In genomic region chr4:76898949-76899640, GRCh38 we compare ENCODE assay signal across 13 cellular contexts. TPM values are rescaled to one million over a fixed set of nuclear protein-coding genes. Genes with fewer than 3 reads are reported as not detected.
DNase-seq lines count a peak whose midpoint lies in the region; ATAC-seq, FAIRE-seq and TF ChIP-seq lines count a peak whose summit lies in the region.
"Had no signal": no experiment of that assay in that cellular context is flagged by ENCODE, and none has a peak within 500 bp of the region (broad histone marks: within the 10 kb centered on the region; RNA-seq: fewer than 3 reads in every experiment).

No MANE protein-coding gene starts in this region.

- H3K56ac ChIP-seq in H1 (replicated peaks; ENCODE audit: insufficient read length, low read depth, low read length) = no peak overlapping the region

- H3K9me3 ChIP-seq in MM.1S (replicated peaks; ENCODE audit: insufficient read depth, low read length) (no peaks in the 10 kb centered on the region), H1 (ENCODE audit: insufficient read depth in 2 of 2, low read depth in 1 of 2, low read length in 1 of 2) (no peaks in the 10 kb centered on the region; a peak in 1 of 4 replicates), transverse colon (no peaks in the 10 kb centered on the region), gastroesophageal sphincter (no peaks in the 10 kb centered on the region), small intestine (ENCODE audit: control insufficient read depth, low read depth) (no peaks in the 10 kb centered on the region)
- H3K9me3 ChIP-seq in naive thymus-derived CD4-positive, alpha-beta T cell (ENCODE audit: control insufficient read depth in 2 of 3, low read length in 3 of 3) = no peaks in the 10 kb centered on the region
- H3K9me3 ChIP-seq: MG63, sigmoid colon had no signal

- no peak overlapping the region for H3K27ac ChIP-seq in MM.1S (ENCODE audit: low read length)
- H3K27ac ChIP-seq in H1 (ENCODE audit: low read depth, low read length) = no peak overlapping the region
- no peak overlapping the region for H3K27ac ChIP-seq in naive thymus-derived CD4-positive, alpha-beta T cell (ENCODE audit: low read depth, low read length)
- H3K27ac ChIP-seq in transverse colon = peak overlapping the region in 2 of 4 donors; percentile 89 to 90
- no peak overlapping the region for H3K27ac ChIP-seq in gastroesophageal sphincter
- H3K27ac ChIP-seq in small intestine (ENCODE audit: low read depth in 1 of 2, low read length in 1 of 2) = no peak overlapping the region
- H3K27ac ChIP-seq: sigmoid colon had no signal

- H3K79me2 ChIP-seq in MM.1S (ENCODE audit: low read length) = no peaks in the 10 kb centered on the region
- no peaks in the 10 kb centered on the region for H3K79me2 ChIP-seq in H1 (ENCODE audit: control insufficient read depth in 1 of 2, insufficient read depth in 2 of 2, low read length in 2 of 2)

- peaks cover 12% of the 10 kb centered on the region for H3K27me3 Mint-ChIP-seq in Calu3 (ENCODE audit: unreplicated experiment)
- H3K27me3 Mint-ChIP-seq in naive thymus-derived CD4-positive, alpha-beta T cell = peaks cover 19 to 50% (median 32%) of the 10 kb centered on the region in 5 donors

- no peaks in the 10 kb centered on the region for H3K9me2 ChIP-seq in MM.1S (replicated peaks; ENCODE audit: insufficient read depth, low read length)

- no peak overlapping the region for H3K18ac ChIP-seq in H1 (ENCODE audit: extremely low read depth, low read length)

- H2BK15ac ChIP-seq in H1 (ENCODE audit: low read length) = no peak overlapping the region

- H2BK5ac ChIP-seq in H1 (ENCODE audit: low read depth, low read length) = no peak overlapping the region

- peaks cover 4% of the 10 kb centered on the region; the same call in 1 of the 2 replicates for H3F3A ChIP-seq in MM.1S (ENCODE audit: insufficient read depth, low read length)

- no peaks in the 10 kb centered on the region for H4K20me1 ChIP-seq in MM.1S (ENCODE audit: insufficient read depth, low read length)
- no peaks in the 10 kb centered on the region for H4K20me1 ChIP-seq in H1 (replicated peaks in 1 of 2; ENCODE audit: control insufficient read depth in 1 of 2, insufficient read depth in 2 of 2, low read length in 2 of 2)

- WGBS in H1 (ENCODE audit: extremely low coverage in 1 of 2, insufficient coverage in 1 of 2, insufficient read length in 1 of 2, insufficient replicate concordance in 2 of 2, low coverage in 1 of 2, low lambda C conversion rate in 2 of 2, missing lambda C conversion rate in 1 of 2), 2 experiments = 88% methylated on average over 4 of the region's 4 CpGs; no CpG with 5 or more reads in 1 of the 2 experiments
- WGBS in transverse colon (ENCODE audit: low coverage in 1 of 2), 2 donors = 67 to 73% methylated on average over 4 of the region's 4 CpGs
- WGBS in gastroesophageal sphincter (ENCODE audit: low coverage in 1 of 2), 2 donors = 84 to 100% methylated on average over 4 of the region's 4 CpGs
- 40 to 65% (median 58%) methylated on average over 4 of the region's 4 CpGs for WGBS in small intestine, 3 donors

- no peak overlapping the region for H2AK5ac ChIP-seq in H1 (ENCODE audit: low read depth, low read length)

- H3K14ac ChIP-seq in H1 (ENCODE audit: insufficient read length) = no peak overlapping the region

- H4K8ac ChIP-seq in H1 (ENCODE audit: extremely low read depth, insufficient read depth, low read length) = no peak overlapping the region

- peaks cover 10% of the 10 kb centered on the region for H3K4me1 Mint-ChIP-seq in Calu3 (ENCODE audit: low read depth, unreplicated experiment)
- peaks cover 5 to 13% (median 10%) of the 10 kb centered on the region in 7 donors for H3K4me1 Mint-ChIP-seq in naive thymus-derived CD4-positive, alpha-beta T cell

- POLR2A ChIA-PET in H1 (lab: Charles Lee; ENCODE audit: partially characterized antibody) = no interaction called here
- POLR2A ChIA-PET in naive thymus-derived CD4-positive, alpha-beta T cell (lab: Charles Lee) = interaction anchor here (0.8 kb wide), 1 partner anchor 142 kb away, joined by 3 read pairs; no protein-coding TSS in a partner anchor

- DNase-seq in Calu3 (no peak), MM.1S (no peak), H1 (ENCODE audit: low read depth in 1 of 2, low spot score in 2 of 2) (no peak), transverse colon (no peak), small intestine (no peak)
- no peak for DNase-seq in naive thymus-derived CD4-positive, alpha-beta T cell
- DNase-seq: MG63, NCI-H446, sigmoid colon, T-helper 9 cell had no signal

- in situ Hi-C loops in transverse colon (cut with MboI; ENCODE audit: low pct_ligation_motif_present in 1 of 4, low pct_unique_long_range_greater_than_20kb in 1 of 4, low sequenced_read_pairs in 3 of 4) = no loop called here

- no peak overlapping the region for H2BK20ac ChIP-seq in H1 (ENCODE audit: low read length)

- H3K27me3 ChIP-seq in MM.1S (replicated peaks; ENCODE audit: insufficient read depth, low read length) (no peaks in the 10 kb centered on the region), H1 (replicated peaks in 1 of 4; ENCODE audit: control insufficient read depth in 3 of 4, extremely low read depth in 1 of 4, insufficient read depth in 3 of 4, low read length in 3 of 4) (peaks cover 20 to 51% (median 44%) of the 10 kb centered on the region in 4 experiments), transverse colon (peaks cover 37% of the 10 kb centered on the region), gastroesophageal sphincter (peaks cover 56% of the 10 kb centered on the region), small intestine (ENCODE audit: control insufficient read depth in 2 of 2, insufficient read depth in 2 of 2, low read length in 2 of 2) (peaks cover 0 to 7% of the 10 kb centered on the region in 2 donors)
- peaks cover 8 to 12% of the 10 kb centered on the region in 2 donors for H3K27me3 ChIP-seq in naive thymus-derived CD4-positive, alpha-beta T cell (ENCODE audit: control insufficient read depth in 2 of 2, insufficient read depth in 2 of 2, low read length in 2 of 2)

- no peak overlapping the region for H3K23ac ChIP-seq in H1 (ENCODE audit: insufficient read length)

- H3K4me2 ChIP-seq in MM.1S (ENCODE audit: low read depth, low read length) = peak overlapping the region; percentile 47
- peak overlapping the region; percentile 65 to 98; a peak in 3 of 4 replicates for H3K4me2 ChIP-seq in H1 (ENCODE audit: insufficient read depth in 1 of 2, low read depth in 2 of 2, low read length in 2 of 2)

- no peak overlapping the region for H2BK120ac ChIP-seq in H1 (replicated peaks; ENCODE audit: low read depth, low read length)

- intact Hi-C loops in Calu3 (cut with micrococcal nuclease; ENCODE audit: unreplicated experiment) = loop anchor here (5.0 kb wide), 1 partner anchor 48 kb away; the partner anchor contains the start of gene SEPTIN11
- intact Hi-C loops in naive thymus-derived CD4-positive, alpha-beta T cell (cut with micrococcal nuclease) = loop anchor here in 1 of 2 donors (1.0 kb wide), 1 partner anchor 50 kb away; the partner anchor contains the start of gene SEPTIN11
- intact Hi-C loops in transverse colon (cut with DNase I; ENCODE audit: low total_unique reads) = no loop called here

- H3K4me1 ChIP-seq in MM.1S (ENCODE audit: low read length) (0 out of 2 replicates have a peak, but pooled peaks cover 5% of the 10 kb centered on the region), H1 (replicated peaks in 1 of 4; ENCODE audit: control insufficient read depth in 3 of 4, insufficient read depth in 4 of 4, low read length in 3 of 4) (peaks cover 0 to 2% (median 2%) of the 10 kb centered on the region in 4 experiments; a peak in 5 of 7 replicates), transverse colon (peaks cover 2 to 53% (median 14%) of the 10 kb centered on the region in 4 donors), gastroesophageal sphincter (peaks cover 0 to 20% (median 0%) of the 10 kb centered on the region in 3 donors), small intestine (ENCODE audit: control insufficient read depth in 2 of 2, insufficient read depth in 1 of 2, low read depth in 1 of 2, low read length in 1 of 2) (peaks cover 5 to 6% of the 10 kb centered on the region in 2 donors)
- H3K4me1 ChIP-seq in naive thymus-derived CD4-positive, alpha-beta T cell (ENCODE audit: control insufficient read depth in 2 of 2, insufficient read depth in 2 of 2, low read length in 2 of 2) = peaks cover 0 to 4% of the 10 kb centered on the region in 2 donors

- no peak for TF ChIP-seq CTCF in Calu3 (IDR thresholded peaks at IDR 0.05; ENCODE audit: unreplicated experiment)
- no peak for TF ChIP-seq CTCF in MM.1S (IDR thresholded peaks at IDR 0.05; ENCODE audit: low read length)
- no peak for TF ChIP-seq CTCF in H1 (IDR thresholded peaks at IDR 0.05; ENCODE audit: control extremely low read depth in 1 of 3, insufficient read depth in 1 of 3, low read depth in 1 of 3, low read length in 3 of 3)
- no peak for TF ChIP-seq CTCF in transverse colon (IDR thresholded peaks at IDR 0.05)
- no peak for TF ChIP-seq CTCF in gastroesophageal sphincter (IDR thresholded peaks at IDR 0.05)

- CTCF ChIA-PET in Calu3 (lab: Charles Lee) = no interaction called here
- CTCF ChIA-PET in H1 (lab: Charles Lee; ENCODE audit: partially characterized antibody) = interaction anchor here (0.9 kb wide), 1 partner anchor 8 kb away, joined by 3 read pairs; no protein-coding TSS in a partner anchor
- CTCF ChIA-PET in naive thymus-derived CD4-positive, alpha-beta T cell (lab: Charles Lee) = no interaction called here

- H3K4me3 Mint-ChIP-seq in Calu3 (ENCODE audit: low read depth, unreplicated experiment) = peak overlapping the region; percentile 71
- peak overlapping the region; percentile 38 to 84 (median 74) for H3K4me3 Mint-ChIP-seq in naive thymus-derived CD4-positive, alpha-beta T cell

- TF ChIP-seq POLR2A in H1 (IDR thresholded peaks at IDR 0.05; ENCODE audit: control extremely low read depth in 1 of 2, low read depth in 2 of 2, low read length in 2 of 2) (no peak), transverse colon (IDR thresholded peaks at IDR 0.05) (no peak), gastroesophageal sphincter (IDR thresholded peaks at IDR 0.05) (no peak)

- H3K27ac Mint-ChIP-seq in Calu3 (ENCODE audit: unreplicated experiment) = no peak overlapping the region
- H3K27ac Mint-ChIP-seq in naive thymus-derived CD4-positive, alpha-beta T cell = no peak overlapping the region

- TF ChIP-seq EP300 in H1 (IDR thresholded peaks at IDR 0.05; ENCODE audit: borderline replicate concordance in 1 of 2, low read depth in 2 of 2, low read length in 2 of 2) (no peak), transverse colon (IDR thresholded peaks at IDR 0.05; ENCODE audit: low read depth) (no peak), gastroesophageal sphincter (IDR thresholded peaks at IDR 0.05) (no peak)

- H4K5ac ChIP-seq in H1 (ENCODE audit: insufficient read length, low read depth, low read length) = no peak overlapping the region

- FAIRE-seq in H1 (lab: Jason Lieb, UNC) (peak; percentile 70), small intestine (lab: Jason Lieb, UNC) (no peak)
- FAIRE-seq: RCC 7860 had no signal

- no peak overlapping the region for H2BK12ac ChIP-seq in H1 (ENCODE audit: low read depth, low read length)

- H3K79me1 ChIP-seq in H1 (ENCODE audit: low read depth, low read length) = no peaks in the 10 kb centered on the region

- no peaks in the 10 kb centered on the region for H3K9me3 Mint-ChIP-seq in Calu3 (ENCODE audit: low read depth, unreplicated experiment)
- H3K9me3 Mint-ChIP-seq in naive thymus-derived CD4-positive, alpha-beta T cell = no peaks in the 10 kb centered on the region

- no peak for ATAC-seq in naive thymus-derived CD4-positive, alpha-beta T cell
- ATAC-seq in gastroesophageal sphincter (no peak), HG02938 (IDR thresholded peaks at IDR 0.05; ENCODE audit: unreplicated experiment) (no peak)

- no peak for TF ChIP-seq RAD21 in H1 (IDR thresholded peaks at IDR 0.05 in 1 of 2, conservative IDR thresholded peaks at IDR 0.05 in 1 of 2; ENCODE audit: low read depth in 2 of 2, low read length in 2 of 2)

- peaks cover 16% of the 10 kb centered on the region; the same call in 1 of the 2 replicates for H3K23me2 ChIP-seq in H1 (ENCODE audit: low read depth, low read length)

- H3K36me3 ChIP-seq in MM.1S (replicated peaks; ENCODE audit: insufficient read depth, low read length) = no peaks in the 10 kb centered on the region
- H3K36me3 ChIP-seq in H1 (ENCODE audit: control insufficient read depth in 2 of 4, insufficient read depth in 4 of 4, low read length in 3 of 4) = no peaks in the 10 kb centered on the region
- no peaks in the 10 kb centered on the region for H3K36me3 ChIP-seq in naive thymus-derived CD4-positive, alpha-beta T cell (ENCODE audit: control insufficient read depth in 2 of 3, insufficient read depth in 3 of 3, low read length in 3 of 3)
- no peaks in the 10 kb centered on the region for H3K36me3 ChIP-seq in transverse colon
- no peaks in the 10 kb centered on the region for H3K36me3 ChIP-seq in gastroesophageal sphincter
- no peaks in the 10 kb centered on the region for H3K36me3 ChIP-seq in small intestine (ENCODE audit: control insufficient read depth in 2 of 2, insufficient read depth in 2 of 2, low read length in 2 of 2)
- H3K36me3 ChIP-seq: MG63, sigmoid colon had no signal

- H4K91ac ChIP-seq in H1 (replicated peaks; ENCODE audit: insufficient read length, low read length) = no peak overlapping the region

- no peak overlapping the region for H3K9ac ChIP-seq in MM.1S (ENCODE audit: low read length)
- H3K9ac ChIP-seq in H1 (replicated peaks in 1 of 4; ENCODE audit: extremely low read depth in 1 of 4, low read depth in 3 of 4, low read length in 3 of 4) = no peak overlapping the region

- H3K4me3 ChIP-seq in MM.1S (ENCODE audit: low read length) = peak overlapping the region; percentile 63
- H3K4me3 ChIP-seq in H1 (ENCODE audit: extremely low read depth in 1 of 4, insufficient read depth in 2 of 4, low read depth in 3 of 4, low read length in 4 of 4) = peak overlapping the region in 1 of 4 experiments; percentile 75; a peak in 1 of 8 replicates
- H3K4me3 ChIP-seq in naive thymus-derived CD4-positive, alpha-beta T cell (ENCODE audit: low read length) = no peak overlapping the region
- H3K4me3 ChIP-seq in transverse colon = peak overlapping the region in 2 of 4 donors; percentile 62 to 73
- no peak overlapping the region for H3K4me3 ChIP-seq in gastroesophageal sphincter
- peak overlapping the region in 1 of 2 donors; percentile 81 for H3K4me3 ChIP-seq in small intestine (ENCODE audit: low read depth in 1 of 2, low read length in 2 of 2)

- no peak overlapping the region for H3K4ac ChIP-seq in H1 (replicated peaks; ENCODE audit: insufficient read length, low read depth, low read length)

- H3K36me3 Mint-ChIP-seq in Calu3 (ENCODE audit: insufficient read depth, unreplicated experiment) = peaks cover 16% of the 10 kb centered on the region
- no peaks in the 10 kb centered on the region for H3K36me3 Mint-ChIP-seq in naive thymus-derived CD4-positive, alpha-beta T cell

- H2AFZ ChIP-seq in MM.1S (ENCODE audit: low read length) = no peak overlapping the region
- no peak overlapping the region for H2AFZ ChIP-seq in H1 (ENCODE audit: low read length)

- no TSS peak for BruUV-seq in Calu3 (replicated peaks; lab: Mats Ljungman, UMichigan)

RNA-seq across cellular contexts. Expression of gene SOWAHB, which starts 1.2 kb away (rescaled TPM):
- total RNA-seq in Calu3 (2022) = 3.7 TPM in 2 replicates
- 0.65 and 1.1 TPM in 2 replicates for total RNA-seq in H1 (2021; fragmentation: NEBNext Ultra II Directional; extraction: Animal tissue kit (Norgen Biotek cat#: 25700))
- polyA plus RNA-seq in H1 (2011; rRNA removed) = 0.15 and 0.31 TPM in 2 replicates
- 0.34 TPM for polyA plus RNA-seq in H1 (2011; cell fraction: cytosol; rRNA removed)
- polyA plus RNA-seq in H1 (2011; cell fraction: nucleus; rRNA removed) = 0.46 TPM
- 0.14 to 0.57 TPM (median 0.41 TPM) in 4 replicates for polyA plus RNA-seq in H1 (2012, experiment 1 of 2)
- polyA plus RNA-seq in H1 (2012, experiment 2 of 2) = 0.13 TPM
- polyA plus RNA-seq in H1 (2013, experiment 1 of 2) = 0.24 TPM
- polyA plus RNA-seq in H1 (2013, experiment 2 of 2) = 0.26 TPM
- polyA minus RNA-seq in H1 (2011; rRNA and poly(A)+ RNA removed) = 0.41 and 0.63 TPM in 2 replicates
- polyA minus RNA-seq in H1 (2011; cell fraction: cytosol; rRNA and poly(A)+ RNA removed) = 1.5 TPM
- polyA minus RNA-seq in H1 (2011; cell fraction: nucleus; rRNA and poly(A)+ RNA removed) = 1.9 TPM
- total RNA-seq in naive thymus-derived CD4-positive, alpha-beta T cell = not detected
- under 1 TPM in 1 of 2 donors, not detected in 1; 0.05 TPM for polyA plus RNA-seq in naive thymus-derived CD4-positive, alpha-beta T cell
- 10 to 100 TPM; 19.3 to 63.2 (median 33.1) TPM for total RNA-seq in transverse colon
- total RNA-seq in gastroesophageal sphincter = 1 to 10 TPM in 1 of 4 donors, under 1 TPM in 1, not detected in 2; 0.62 to 1.8 TPM
- 1 to 10 TPM; 5.3 to 7.3 (median 6.3) TPM for polyA plus RNA-seq in small intestine

RNA-seq across cellular contexts. Expression of gene SEPTIN11, which starts 50.5 kb away (rescaled TPM):
- 50.2 and 56.2 TPM in 2 replicates for total RNA-seq in Calu3 (2022)
- total RNA-seq in H1 (2021; fragmentation: NEBNext Ultra II Directional; extraction: Animal tissue kit (Norgen Biotek cat#: 25700)) = 105 and 110 TPM in 2 replicates
- polyA plus RNA-seq in H1 (2011; rRNA removed) = 21.0 and 32.2 TPM in 2 replicates
- 39.8 TPM for polyA plus RNA-seq in H1 (2011; cell fraction: cytosol; rRNA removed)
- 18.1 TPM for polyA plus RNA-seq in H1 (2011; cell fraction: nucleus; rRNA removed)
- 37.4 to 86.3 TPM (median 45.0 TPM) in 4 replicates for polyA plus RNA-seq in H1 (2012, experiment 1 of 2)
- 3.4 TPM for polyA plus RNA-seq in H1 (2012, experiment 2 of 2)
- 105 TPM for polyA plus RNA-seq in H1 (2013, experiment 1 of 2)
- 121 TPM for polyA plus RNA-seq in H1 (2013, experiment 2 of 2)
- polyA minus RNA-seq in H1 (2011; rRNA and poly(A)+ RNA removed) = 92.8 and 155 TPM in 2 replicates
- 40.9 TPM for polyA minus RNA-seq in H1 (2011; cell fraction: cytosol; rRNA and poly(A)+ RNA removed)
- polyA minus RNA-seq in H1 (2011; cell fraction: nucleus; rRNA and poly(A)+ RNA removed) = 68.8 TPM
- 10 to 100 TPM; 12.2 to 29.3 (median 20.3) TPM for total RNA-seq in naive thymus-derived CD4-positive, alpha-beta T cell
- polyA plus RNA-seq in naive thymus-derived CD4-positive, alpha-beta T cell = 10 to 100 TPM in 1 of 2 donors, 1 to 10 TPM in 1; 9.2 to 16.3 TPM
- total RNA-seq in transverse colon = 100 to 1,000 TPM in 1 of 4 donors, 10 to 100 TPM in 3; 48.6 to 127 (median 78.8) TPM
- total RNA-seq in gastroesophageal sphincter = 100 to 1,000 TPM in 2 of 4 donors, 10 to 100 TPM in 2; 65.1 to 192 (median 97.8) TPM
- 10 to 100 TPM; 19.0 to 33.0 (median 21.1) TPM for polyA plus RNA-seq in small intestine
